ENCODE assay signal across 12 cellular contexts in the genomic region with DNA sequence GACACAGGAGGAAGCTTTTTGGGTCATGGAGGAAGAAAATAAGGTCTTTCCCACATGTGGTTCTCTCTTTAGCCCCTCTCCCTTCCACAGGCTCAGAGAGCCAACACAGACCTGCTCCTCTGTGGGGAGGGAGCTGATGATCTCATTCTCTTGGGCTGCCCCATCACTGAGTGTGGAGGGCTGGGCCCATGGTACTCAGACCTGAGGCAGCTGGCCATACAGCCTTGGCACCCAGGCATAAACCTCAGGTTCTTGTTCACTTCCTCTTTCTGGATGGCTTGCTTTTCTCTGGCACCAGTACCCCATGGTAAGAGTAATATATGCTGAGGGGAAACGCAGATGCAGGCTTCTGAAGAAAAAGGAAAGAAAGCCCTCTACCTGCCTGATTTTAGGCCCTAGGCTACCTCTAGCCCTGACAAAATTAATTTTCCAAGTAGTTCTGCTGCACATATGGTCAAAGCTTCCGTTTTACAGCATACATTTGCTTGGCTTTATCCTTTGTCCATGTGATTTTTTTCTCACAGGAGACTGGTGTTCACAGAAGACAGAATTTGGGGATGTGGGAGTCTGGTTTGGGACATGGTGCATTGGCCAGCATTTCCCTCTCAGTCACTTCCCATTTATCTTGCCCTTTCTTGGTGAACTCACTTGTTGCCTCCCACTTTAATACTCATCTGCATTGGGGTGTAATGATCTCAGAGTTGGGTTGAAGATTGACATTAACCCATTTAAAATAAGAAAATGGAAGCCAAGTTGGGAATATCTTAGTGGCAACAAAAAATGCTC. TPM values are rescaled to one million over a fixed set of nuclear protein-coding genes. Genes with fewer than 3 reads are reported as not detected.
A peak's percentile ranks its signal among the peaks of the same experiment; 100 is the strongest.
DNase-seq lines count a peak whose midpoint lies in the region; ATAC-seq, FAIRE-seq and TF ChIP-seq lines count a peak whose summit lies in the region.
"Had no signal": no experiment of that assay in that cellular context is flagged by ENCODE, and none has a peak within 500 bp of the region (broad histone marks: within the 10 kb centered on the region; RNA-seq: fewer than 3 reads in every experiment).

No MANE protein-coding gene starts in this region.

- H3K4me1 Mint-ChIP-seq in endodermal cell = no peaks in the 10 kb centered on the region
- H3K4me1 Mint-ChIP-seq in progenitor cell of endocrine pancreas (ENCODE audit: low read depth) = no peaks in the 10 kb centered on the region
- H3K4me1 Mint-ChIP-seq: activated naive CD4-positive, alpha-beta T cell treated with anti-CD3 and anti-CD28 coated beads, Interleukin-2, amount 50 U/mL, for 24 hours had no signal

- H3K27me3 Mint-ChIP-seq in endodermal cell (ENCODE audit: insufficient read depth) (peaks cover 3% of the 10 kb centered on the region), progenitor cell of endocrine pancreas (no peaks in the 10 kb centered on the region)
- H3K27me3 Mint-ChIP-seq: activated naive CD4-positive, alpha-beta T cell treated with anti-CD3 and anti-CD28 coated beads, Interleukin-2, amount 50 U/mL, for 24 hours had no signal

- no peak overlapping the region for H3K9ac ChIP-seq in endodermal cell (ENCODE audit: extremely low read depth, low read length, poor library complexity, severe bottlenecking)

- H3K36me3 Mint-ChIP-seq in endodermal cell (ENCODE audit: low read depth) (no peaks in the 10 kb centered on the region), progenitor cell of endocrine pancreas (ENCODE audit: insufficient read depth) (no peaks in the 10 kb centered on the region)
- H3K36me3 Mint-ChIP-seq: activated naive CD4-positive, alpha-beta T cell treated with anti-CD3 and anti-CD28 coated beads, Interleukin-2, amount 50 U/mL, for 24 hours; type B pancreatic cell had no signal

- H3K9me3 Mint-ChIP-seq in endodermal cell = no peaks in the 10 kb centered on the region
- peaks cover 15% of the 10 kb centered on the region for H3K9me3 Mint-ChIP-seq in progenitor cell of endocrine pancreas (ENCODE audit: low read depth)
- H3K9me3 Mint-ChIP-seq: activated naive CD4-positive, alpha-beta T cell treated with anti-CD3 and anti-CD28 coated beads, Interleukin-2, amount 50 U/mL, for 24 hours had no signal

- H3K36me3 ChIP-seq in endodermal cell (ENCODE audit: control insufficient read depth, insufficient read depth, low read length) = no peaks in the 10 kb centered on the region

- TF ChIP-seq CTCF in endodermal cell (conservative IDR thresholded peaks at IDR 0.05) (no peak), progenitor cell of endocrine pancreas (IDR thresholded peaks at IDR 0.05; ENCODE audit: unreplicated experiment) (no peak)

- DNase-seq in GM12891 (ENCODE audit: insufficient read length, low spot score) (no peak), DMS 273 treated with DMSO at 0.1 percent for 48 hours (lab: John Stamatoyannopoulos, UW) (no peak), endodermal cell (no peak), progenitor cell of endocrine pancreas (ENCODE audit: low spot score, unreplicated experiment) (no peak), AG20443 (ENCODE audit: low spot score) (no peak)
- DNase-seq: foreskin melanocyte, NCI-H526 treated with DMSO at 0.1 percent for 48 hours had no signal

- ATAC-seq in GM21529 (IDR thresholded peaks at IDR 0.05; ENCODE audit: unreplicated experiment) (peak; percentile 76), HG03571 (IDR thresholded peaks at IDR 0.05; ENCODE audit: unreplicated experiment) (peak; percentile 92), esophagus mucosa (peak; percentile 75)

- no peak overlapping the region for H3K27ac ChIP-seq in endodermal cell (ENCODE audit: low read depth, low read length)

- H3K4me3 ChIP-seq in endodermal cell (ENCODE audit: low read length) = no peak overlapping the region

- H3K4me1 ChIP-seq in endodermal cell (ENCODE audit: control insufficient read depth, insufficient read depth, low read length) = no peaks in the 10 kb centered on the region

- no peak for FAIRE-seq in GM12891 (lab: Jason Lieb, UNC)

- no peak for TF ChIP-seq POLR2A in GM12891 (IDR thresholded peaks at IDR 0.05; ENCODE audit: low read depth, low read length)

- H3K27ac Mint-ChIP-seq in endodermal cell = no peak overlapping the region
- H3K27ac Mint-ChIP-seq in progenitor cell of endocrine pancreas = no peak overlapping the region
- H3K27ac Mint-ChIP-seq: activated naive CD4-positive, alpha-beta T cell treated with anti-CD3 and anti-CD28 coated beads, Interleukin-2, amount 50 U/mL, for 24 hours; type B pancreatic cell had no signal

- WGBS in endodermal cell (ENCODE audit: insufficient coverage in 1 of 2, insufficient read length in 1 of 2), 2 experiments = 99 to 100% methylated on average over 2 of the region's 2 CpGs

- no peaks in the 10 kb centered on the region for H3K27me3 ChIP-seq in endodermal cell (ENCODE audit: control insufficient read depth, insufficient read depth, low read length, poor library complexity, severe bottlenecking)

- no peak overlapping the region for H3K4me3 Mint-ChIP-seq in endodermal cell
- H3K4me3 Mint-ChIP-seq in progenitor cell of endocrine pancreas (ENCODE audit: low read depth) = no peak overlapping the region
- H3K4me3 Mint-ChIP-seq: activated naive CD4-positive, alpha-beta T cell treated with anti-CD3 and anti-CD28 coated beads, Interleukin-2, amount 50 U/mL, for 24 hours; type B pancreatic cell had no signal

- H3K9me3 ChIP-seq in endodermal cell (ENCODE audit: control insufficient read depth, low read length) = no peaks in the 10 kb centered on the region

TF ChIP-seq in GM12891, 5 proteins besides CTCF, POLR2A, EP300 and RAD21:
- TF ChIP-seq SPI1 (IDR thresholded peaks at IDR 0.05; ENCODE audit: low read depth, low read length) (peak; percentile 83), TAF1 (IDR thresholded peaks at IDR 0.05; ENCODE audit: low read depth, low read length) (no peak), PAX5 (IDR thresholded peaks at IDR 0.05; ENCODE audit: insufficient read depth, low read length, severe bottlenecking) (no peak), POU2F2 (IDR thresholded peaks at IDR 0.05; ENCODE audit: low read depth, low read length) (no peak), POLR2AphosphoS5 (IDR thresholded peaks at IDR 0.05; ENCODE audit: low read depth, low read length) (no peak)

RNA-seq across cellular contexts. Expression of a gene that starts 11.1 kb away (rescaled TPM):
- 0.14 TPM for polyA plus RNA-seq in GM12891 (2012; ENCODE audit: low read depth, missing spikeins)
- 23.8 TPM for total RNA-seq in esophagus mucosa
- total RNA-seq in endodermal cell = not detected
- polyA plus RNA-seq in endodermal cell (2013, experiment 1 of 2) = 0.14 TPM
- polyA plus RNA-seq in endodermal cell (2013, experiment 2 of 2) = 0.17 TPM
- total RNA-seq in progenitor cell of endocrine pancreas = not detected in 2 replicates

RNA-seq across cellular contexts. Expression of a gene that starts 49.3 kb away (rescaled TPM):
- not detected for polyA plus RNA-seq in GM12891 (2012; ENCODE audit: low read depth, missing spikeins)
- total RNA-seq in esophagus mucosa = not detected
- under 1 TPM; 0.04 TPM for total RNA-seq in endodermal cell
- polyA plus RNA-seq in endodermal cell (2013, experiment 1 of 2) = 0.04 TPM
- polyA plus RNA-seq in endodermal cell (2013, experiment 2 of 2) = 0.04 TPM
- 0.09 and 0.24 TPM in 2 replicates for total RNA-seq in progenitor cell of endocrine pancreas

Comparison
In these comparisons a context has a peak if more than half of its experiments do, and no peak if none do; other contexts are left out.
1. RNA of a gene that starts 11.1 kb away (total RNA-seq): 23.8 TPM in esophagus mucosa (single experiment); not detected in endodermal cell and not detected in progenitor cell of endocrine pancreas; every median in the first group is over 10 times any median in the second.
2. Peak in every context shown above with its lines, with median percentiles within 50 percentile points of each other: ATAC-seq.